Comparison of ENCODE assay signal across 10 cellular contexts in the genomic region with DNA sequence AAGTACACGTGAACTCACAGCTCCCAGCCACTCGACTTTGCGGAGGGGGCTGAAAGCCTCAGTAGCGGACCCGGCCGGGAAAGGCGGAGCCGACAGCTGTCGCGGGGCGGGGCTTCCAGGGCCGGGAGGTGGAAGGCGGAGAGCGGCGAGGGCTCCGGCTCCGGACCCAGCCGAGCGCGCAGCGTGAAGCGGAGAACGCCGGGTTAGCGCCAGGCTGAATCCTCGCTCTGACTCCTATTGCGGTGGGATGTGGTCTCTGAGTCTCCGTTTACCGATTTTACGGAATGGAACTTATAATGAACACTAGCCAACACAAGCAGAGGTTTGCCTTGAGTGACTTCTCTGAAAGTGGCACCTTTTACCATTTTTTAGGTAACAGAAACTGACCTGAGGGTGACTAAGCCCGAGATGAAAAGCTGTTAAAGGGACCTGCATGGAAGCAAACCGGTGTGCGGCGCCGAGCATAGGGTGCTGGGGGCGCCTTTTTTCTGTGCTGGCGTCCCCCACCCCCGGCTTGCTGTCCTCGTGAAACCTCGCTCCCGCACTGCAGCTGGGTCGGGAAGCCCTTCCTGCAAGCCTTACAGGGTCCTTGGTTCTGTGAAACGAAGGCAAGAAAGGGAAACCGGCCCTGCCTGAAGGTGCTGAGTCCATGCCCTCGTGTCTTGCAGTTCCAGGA.
DNase-seq lines count a peak whose midpoint lies in the region; ATAC-seq, FAIRE-seq and TF ChIP-seq lines count a peak whose summit lies in the region.
"Had no signal": no experiment of that assay in that cellular context is flagged by ENCODE, and none has a peak within 500 bp of the region (broad histone marks: within the 10 kb centered on the region; RNA-seq: fewer than 3 reads in every experiment).

No MANE protein-coding gene starts in this region.

- H3K36me3 Mint-ChIP-seq in chondrocyte (ENCODE audit: low read depth): no peaks in the 10 kb centered on the region

- H4K20me1 ChIP-seq in HepG2 (ENCODE audit: insufficient read depth, low read length): no peaks in the 10 kb centered on the region

- H3K79me2 ChIP-seq in HepG2 (ENCODE audit: insufficient read depth, low read length): no peaks in the 10 kb centered on the region

- 6% methylated on average over 39 of the region's 45 CpGs for WGBS in HepG2 (ENCODE audit: low lambda C conversion rate)

- H3K4me3 Mint-ChIP-seq in chondrocyte (ENCODE audit: unreplicated experiment): peak overlapping the region; percentile 56
- H3K4me3 Mint-ChIP-seq: activated B cell treated with CpG ODN at 0.5 μM for 24 hours had no signal

- peaks cover 0 to 20% of the 10 kb centered on the region in 2 experiments; a peak in 2 of 5 replicates for H3K27me3 ChIP-seq in HepG2 (ENCODE audit: control insufficient read depth in 1 of 2, insufficient read depth in 2 of 2, low read length in 2 of 2)

- peaks cover 10% of the 10 kb centered on the region for H3K4me1 ChIP-seq in HepG2 (ENCODE audit: insufficient read depth, low read length)

- intact Hi-C loops in HepG2 (cut with micrococcal nuclease; ENCODE audit: unreplicated experiment): no loop called here

- H3K4me1 Mint-ChIP-seq in chondrocyte (ENCODE audit: low read depth): peaks cover 14% of the 10 kb centered on the region

- no peak for TF ChIP-seq CTCF in chondrocyte (IDR thresholded peaks at IDR 0.05)
- no peak for TF ChIP-seq CTCF in HepG2 (CRISPR knock-in tag; IDR thresholded peaks at IDR 0.05)

- BruUV-seq in HepG2 (replicated peaks; lab: Mats Ljungman, UMichigan): no TSS peak

- H3K9me3 Mint-ChIP-seq in chondrocyte (ENCODE audit: low read depth): peaks cover 2% of the 10 kb centered on the region
- H3K9me3 Mint-ChIP-seq: activated B cell treated with CpG ODN at 0.5 μM for 24 hours; stimulated activated naive CD8-positive, alpha-beta T cell treated with anti-CD3 and anti-CD28 coated beads, Interleukin-15, Interleukin-2, amounts not matched to agents 100 ng/mL and 50 ng/mL, for 24 hours had no signal

- H3K27me3 Mint-ChIP-seq in chondrocyte (ENCODE audit: low read depth): peaks cover 49% of the 10 kb centered on the region

- TF ChIP-seq EP300 in HepG2 (IDR thresholded peaks at IDR 0.05; ENCODE audit: low read depth in 2 of 2, low read length in 2 of 2) (no peak), HepG2 (CRISPR knock-in tag; IDR thresholded peaks at IDR 0.05; ENCODE audit: borderline replicate concordance) (no peak)

- TF ChIP-seq POLR2A in HepG2 (IDR thresholded peaks at IDR 0.05; ENCODE audit: insufficient read depth in 1 of 2, low read depth in 2 of 2, low read length in 2 of 2): no peak

- CTCF ChIA-PET in HepG2 (lab: Yijun Ruan, JAX; ENCODE audit: low intra/inter-chr PET ratio, low total read pairs): no interaction called here

- peak overlapping the region; percentile 54 for H3K4me2 ChIP-seq in HepG2 (ENCODE audit: low read depth, low read length)

- no peak for TF ChIP-seq RAD21 in HepG2 (CRISPR knock-in tag; IDR thresholded peaks at IDR 0.05)

- H3K9me3 ChIP-seq in HepG2 (ENCODE audit: low read length): no peaks in the 10 kb centered on the region

- in situ Hi-C loops in HepG2 (cut with HindIII; ENCODE audit: extremely low pct_ligation_motif_present, low pct_unique_long_range_greater_than_20kb): no loop called here

- H3K27ac ChIP-seq in HepG2 (ENCODE audit: extremely low read length, insufficient read depth, low read length): no peak overlapping the region

- no peak for FAIRE-seq in HepG2 (lab: Jason Lieb, UNC)

- no peak overlapping the region for H3K9ac ChIP-seq in HepG2 (ENCODE audit: insufficient read depth, low read depth, low read length)

- DNase-seq in NCI-H1436 (lab: John Stamatoyannopoulos, UW) (peak; percentile 35), NCI-H1436 treated with DMSO at 0.1 percent for 48 hours (lab: John Stamatoyannopoulos, UW) (no peak), NCI-H526 treated with DMSO at 0.1 percent for 48 hours (lab: John Stamatoyannopoulos, UW) (peak; percentile 52), chondrocyte (ENCODE audit: low spot score) (no peak), HepG2 (ENCODE audit: low spot score) (no peak), activated gamma-delta T cell (lab: John Stamatoyannopoulos, UW) (no peak)
- peak; percentile 6 to 32 for DNase-seq in stimulated activated CD8-positive, alpha-beta memory T cell treated with anti-CD3 and anti-CD28 coated beads, Interleukin-2, amount 100 ng/mL, for 48 hours (ENCODE audit: low read depth in 2 of 2)
- DNase-seq: activated B cell treated with CpG ODN at 0.5 μM for 24 hours had no signal

- no peak overlapping the region for H3K27ac Mint-ChIP-seq in chondrocyte (ENCODE audit: unreplicated experiment)
- H3K27ac Mint-ChIP-seq: activated B cell treated with CpG ODN at 0.5 μM for 24 hours; stimulated activated naive CD8-positive, alpha-beta T cell treated with anti-CD3 and anti-CD28 coated beads, Interleukin-15, Interleukin-2, amounts not matched to agents 100 ng/mL and 50 ng/mL, for 24 hours had no signal

- H3K36me3 ChIP-seq in HepG2 (replicated peaks in 1 of 2; ENCODE audit: control insufficient read depth in 1 of 2, insufficient read depth in 2 of 2, low read length in 2 of 2): no peaks in the 10 kb centered on the region

- peak overlapping the region in 2 of 3 experiments; percentile 14 to 44; a peak in 1 of 6 replicates for H3K4me3 ChIP-seq in HepG2 (replicated peaks in 1 of 3; ENCODE audit: insufficient read depth in 1 of 3, low read depth in 2 of 3, low read length in 3 of 3)

- H2AFZ ChIP-seq in HepG2 (ENCODE audit: low read length): no peak overlapping the region

- ATAC-seq in HepG2: peak; percentile 90
- no peak for ATAC-seq in GM21515 (IDR thresholded peaks at IDR 0.05; ENCODE audit: unreplicated experiment)

- POLR2A ChIA-PET in HepG2 (lab: Yijun Ruan, JAX): no interaction called here

TF ChIP-seq in HepG2, 621 proteins besides CTCF, POLR2A, EP300 and RAD21 (continues in another document):
- TF ChIP-seq, protein P1, sequence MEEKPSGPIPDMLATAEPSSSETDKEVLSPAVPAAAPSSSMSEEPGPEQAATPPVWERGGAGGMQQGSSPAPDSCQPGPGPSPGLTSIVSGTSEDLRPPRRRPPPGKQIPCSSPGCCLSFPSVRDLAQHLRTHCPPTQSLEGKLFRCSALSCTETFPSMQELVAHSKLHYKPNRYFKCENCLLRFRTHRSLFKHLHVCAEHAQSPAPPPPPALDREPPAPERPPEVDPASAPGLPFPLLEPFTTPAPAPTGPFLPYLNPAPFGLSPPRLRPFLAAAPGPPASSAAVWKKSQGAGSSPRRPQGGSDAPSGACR (CRISPR knock-in tag; IDR thresholded peaks at IDR 0.05): no peak
- no peak for TF ChIP-seq TCF12 (IDR thresholded peaks at IDR 0.05)
- no peak for TF ChIP-seq TCF12 (CRISPR knock-in tag; IDR thresholded peaks at IDR 0.05)
- TF ChIP-seq SAFB2 (CRISPR knock-in tag; IDR thresholded peaks at IDR 0.05; ENCODE audit: borderline replicate concordance, low read depth): no peak
- TF ChIP-seq, protein P2, sequence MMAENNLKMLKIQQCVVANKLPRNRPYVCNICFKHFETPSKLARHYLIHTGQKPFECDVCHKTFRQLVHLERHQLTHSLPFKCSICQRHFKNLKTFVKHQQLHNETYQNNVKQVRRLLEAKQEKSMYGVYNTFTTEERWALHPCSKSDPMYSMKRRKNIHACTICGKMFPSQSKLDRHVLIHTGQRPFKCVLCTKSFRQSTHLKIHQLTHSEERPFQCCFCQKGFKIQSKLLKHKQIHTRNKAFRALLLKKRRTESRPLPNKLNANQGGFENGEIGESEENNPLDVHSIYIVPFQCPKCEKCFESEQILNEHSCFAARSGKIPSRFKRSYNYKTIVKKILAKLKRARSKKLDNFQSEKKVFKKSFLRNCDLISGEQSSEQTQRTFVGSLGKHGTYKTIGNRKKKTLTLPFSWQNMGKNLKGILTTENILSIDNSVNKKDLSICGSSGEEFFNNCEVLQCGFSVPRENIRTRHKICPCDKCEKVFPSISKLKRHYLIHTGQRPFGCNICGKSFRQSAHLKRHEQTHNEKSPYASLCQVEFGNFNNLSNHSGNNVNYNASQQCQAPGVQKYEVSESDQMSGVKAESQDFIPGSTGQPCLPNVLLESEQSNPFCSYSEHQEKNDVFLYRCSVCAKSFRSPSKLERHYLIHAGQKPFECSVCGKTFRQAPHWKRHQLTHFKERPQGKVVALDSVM (CRISPR knock-in tag; IDR thresholded peaks at IDR 0.05): no peak
- TF ChIP-seq, protein P3, sequence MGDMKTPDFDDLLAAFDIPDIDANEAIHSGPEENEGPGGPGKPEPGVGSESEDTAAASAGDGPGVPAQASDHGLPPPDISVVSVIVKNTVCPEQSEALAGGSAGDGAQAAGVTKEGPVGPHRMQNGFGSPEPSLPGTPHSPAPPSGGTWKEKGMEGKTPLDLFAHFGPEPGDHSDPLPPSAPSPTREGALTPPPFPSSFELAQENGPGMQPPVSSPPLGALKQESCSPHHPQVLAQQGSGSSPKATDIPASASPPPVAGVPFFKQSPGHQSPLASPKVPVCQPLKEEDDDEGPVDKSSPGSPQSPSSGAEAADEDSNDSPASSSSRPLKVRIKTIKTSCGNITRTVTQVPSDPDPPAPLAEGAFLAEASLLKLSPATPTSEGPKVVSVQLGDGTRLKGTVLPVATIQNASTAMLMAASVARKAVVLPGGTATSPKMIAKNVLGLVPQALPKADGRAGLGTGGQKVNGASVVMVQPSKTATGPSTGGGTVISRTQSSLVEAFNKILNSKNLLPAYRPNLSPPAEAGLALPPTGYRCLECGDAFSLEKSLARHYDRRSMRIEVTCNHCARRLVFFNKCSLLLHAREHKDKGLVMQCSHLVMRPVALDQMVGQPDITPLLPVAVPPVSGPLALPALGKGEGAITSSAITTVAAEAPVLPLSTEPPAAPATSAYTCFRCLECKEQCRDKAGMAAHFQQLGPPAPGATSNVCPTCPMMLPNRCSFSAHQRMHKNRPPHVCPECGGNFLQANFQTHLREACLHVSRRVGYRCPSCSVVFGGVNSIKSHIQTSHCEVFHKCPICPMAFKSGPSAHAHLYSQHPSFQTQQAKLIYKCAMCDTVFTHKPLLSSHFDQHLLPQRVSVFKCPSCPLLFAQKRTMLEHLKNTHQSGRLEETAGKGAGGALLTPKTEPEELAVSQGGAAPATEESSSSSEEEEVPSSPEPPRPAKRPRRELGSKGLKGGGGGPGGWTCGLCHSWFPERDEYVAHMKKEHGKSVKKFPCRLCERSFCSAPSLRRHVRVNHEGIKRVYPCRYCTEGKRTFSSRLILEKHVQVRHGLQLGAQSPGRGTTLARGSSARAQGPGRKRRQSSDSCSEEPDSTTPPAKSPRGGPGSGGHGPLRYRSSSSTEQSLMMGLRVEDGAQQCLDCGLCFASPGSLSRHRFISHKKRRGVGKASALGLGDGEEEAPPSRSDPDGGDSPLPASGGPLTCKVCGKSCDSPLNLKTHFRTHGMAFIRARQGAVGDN (CRISPR knock-in tag; IDR thresholded peaks at IDR 0.05): peak; percentile 36
- no peak for TF ChIP-seq SOX13 (IDR thresholded peaks at IDR 0.05)
- no peak for TF ChIP-seq SOX13 (CRISPR knock-in tag; conservative IDR thresholded peaks at IDR 0.05 in 1 of 2, IDR thresholded peaks at IDR 0.05 in 1 of 2)
- TF ChIP-seq AGO1 (IDR thresholded peaks at IDR 0.05; ENCODE audit: low read depth, low read length, poor library complexity, severe bottlenecking): peak; percentile 58
- no peak for TF ChIP-seq ZNF234 (CRISPR knock-in tag; conservative IDR thresholded peaks at IDR 0.05)
- TF ChIP-seq ZNF607 (CRISPR knock-in tag; IDR thresholded peaks at IDR 0.05; ENCODE audit: borderline replicate concordance): no peak

Comparison
In these comparisons a context has a peak if more than half of its experiments do, and no peak if none do; other contexts are left out.
1. DNase-seq: peak in NCI-H1436 (single experiment), NCI-H526 treated with DMSO at 0.1 percent for 48 hours (single experiment) and stimulated activated CD8-positive, alpha-beta memory T cell treated with anti-CD3 and anti-CD28 coated beads, Interleukin-2, amount 100 ng/mL, for 48 hours (2 of 2); none in NCI-H1436 treated with DMSO at 0.1 percent for 48 hours (single experiment), chondrocyte (single experiment), HepG2 (single experiment) and activated gamma-delta T cell (single experiment).